In the genomic region with DNA sequence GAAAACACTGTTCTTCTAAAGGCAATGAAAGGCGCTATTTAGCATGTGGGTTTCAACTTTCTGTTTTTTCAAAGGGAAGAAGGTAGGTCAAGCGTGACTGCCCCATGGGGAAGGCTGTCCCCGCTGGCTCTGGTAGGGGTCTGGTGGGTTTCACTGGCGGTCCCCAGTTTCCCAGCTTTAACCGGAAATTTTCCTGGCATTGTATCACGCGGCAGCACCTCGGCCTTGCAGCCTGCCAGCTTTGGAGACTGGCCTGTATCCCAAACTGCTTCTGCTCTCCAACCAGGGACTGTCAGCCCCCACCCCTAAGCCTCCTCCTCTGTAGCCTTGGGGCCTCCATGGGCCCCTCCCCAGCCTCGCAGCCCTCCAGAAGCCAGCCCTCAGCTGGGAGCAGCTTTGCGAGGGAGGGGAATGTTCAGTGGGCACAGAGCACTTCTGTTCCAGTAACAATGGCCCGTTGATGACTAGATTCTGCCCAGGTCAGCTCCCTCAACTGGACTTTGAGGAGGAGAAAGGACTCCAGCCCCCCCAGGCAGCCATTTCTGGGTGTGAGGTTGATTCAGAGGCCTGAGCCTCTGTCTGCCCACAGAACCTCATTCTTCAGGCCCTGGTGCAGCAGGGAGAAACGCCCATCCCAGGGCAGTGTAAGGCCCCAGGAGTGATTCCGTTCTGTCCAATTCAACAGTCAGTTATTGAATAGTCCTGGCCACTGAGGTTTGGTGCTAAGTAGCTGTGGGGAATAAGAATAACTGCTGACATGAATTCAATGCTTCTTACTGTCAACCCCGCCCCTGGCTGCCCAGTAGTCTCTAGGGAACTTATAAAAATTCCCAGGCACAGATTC, we compare ENCODE assay signal across 9 cellular contexts. TPM values are rescaled to one million over a fixed set of nuclear protein-coding genes. Genes with fewer than 3 reads are reported as not detected.
A peak's percentile ranks its signal among the peaks of the same experiment; 100 is the strongest.
DNase-seq lines count a peak whose midpoint lies in the region; TF ChIP-seq lines count a peak whose summit lies in the region.
"Had no signal": no experiment of that assay in that cellular context is flagged by ENCODE, and none has a peak within 500 bp of the region (broad histone marks: within the 10 kb centered on the region; RNA-seq: fewer than 3 reads in every experiment).

No MANE protein-coding gene starts in this region.

- peaks cover 5% of the 10 kb centered on the region for H3K36me3 ChIP-seq in osteoblast (ENCODE audit: insufficient read depth, low read length)
- H3K36me3 ChIP-seq: BE2C had no signal

- no peak overlapping the region for H3K4me3 ChIP-seq in AG04450 (ENCODE audit: low read depth, low read length)
- peak overlapping the region; percentile 2 for H3K4me3 ChIP-seq in osteoblast (ENCODE audit: insufficient read depth, low read length)

- H3K27ac ChIP-seq in AG04450 (ENCODE audit: low read depth, low read length) = peak overlapping the region; percentile 58
- H3K27ac ChIP-seq in osteoblast (ENCODE audit: low read depth, low read length) = peak overlapping the region; percentile 64

- POLR2A ChIA-PET in AG04450 (lab: Yijun Ruan, JAX) = interaction anchor here (0.6 kb wide), 1 partner anchor 120 kb away, joined by 3 read pairs; no protein-coding TSS in a partner anchor

- CTCF ChIA-PET in AG04450 (lab: Charles Lee) = interaction anchor here (0.8 to 1.7 kb wide), 5 partner anchors 65 to 85 kb away, joined by 3 to 11 read pairs (median 3); no protein-coding TSS in a partner anchor

- H4K20me1 ChIP-seq in osteoblast (ENCODE audit: insufficient read depth, low read length) = peaks cover 49% of the 10 kb centered on the region

- H3K4me2 ChIP-seq in osteoblast (ENCODE audit: insufficient read depth, low read length) = peak overlapping the region; percentile 65

- no peak overlapping the region for H2AFZ ChIP-seq in osteoblast (ENCODE audit: low read length)

- H3K27me3 ChIP-seq in AG04450 (ENCODE audit: control insufficient read depth, insufficient read depth, low read length) (no peaks in the 10 kb centered on the region), osteoblast (ENCODE audit: insufficient read depth, low read length) (no peaks in the 10 kb centered on the region)
- H3K27me3 ChIP-seq: BE2C had no signal

- DNase-seq in AG04450 (ENCODE audit: low read depth, low spot score) = no peak
- peak; percentile 59 for DNase-seq in T1000 (lab: John Stamatoyannopoulos, UW)
- DNase-seq in globus pallidus (ENCODE audit: low spot score) = peak; percentile 99
- DNase-seq in osteoblast (ENCODE audit: insufficient read length, low spot score, missing footprints) = peak; percentile 95
- DNase-seq in activated CD4-positive, alpha-beta T cell treated with anti-CD3 and anti-CD28 coated beads, Interleukin-2, amount 50 U/mL, for 4 hours = no peak
- DNase-seq in cerebellar cortex (ENCODE audit: low spot score) = no peak
- DNase-seq in GM20000 (ENCODE audit: low spot score) = no peak
- no peak for DNase-seq in GM13977 (ENCODE audit: low spot score)
- DNase-seq: BE2C had no signal

- in situ Hi-C loops in GM13977 (cut with MboI; ENCODE audit: low pct_unique_long_range_greater_than_20kb, low sequenced_read_pairs, unreplicated experiment) = no loop called here

- H3K9me3 ChIP-seq in AG04450 (ENCODE audit: control insufficient read depth, insufficient read depth, low read length) = no peaks in the 10 kb centered on the region; the same call in 1 of the 2 replicates
- H3K9me3 ChIP-seq in osteoblast (ENCODE audit: low read depth, low read length) = no peaks in the 10 kb centered on the region
- H3K9me3 ChIP-seq: BE2C had no signal

- no peak for TF ChIP-seq CTCF in AG04450 (IDR thresholded peaks at IDR 0.05; ENCODE audit: low read depth, low read length)
- no peak for TF ChIP-seq CTCF in osteoblast (IDR thresholded peaks at IDR 0.05; ENCODE audit: extremely low read depth, low read depth, low read length)
- no peak for TF ChIP-seq CTCF in GM20000 (IDR thresholded peaks at IDR 0.05; ENCODE audit: extremely low read depth, missing control alignments)
- no peak for TF ChIP-seq CTCF in GM13977 (IDR thresholded peaks at IDR 0.05; ENCODE audit: extremely low read depth, insufficient read depth, missing control alignments)

- H3K79me2 ChIP-seq in osteoblast (ENCODE audit: insufficient read depth, low read length) = peaks cover 89% of the 10 kb centered on the region

- H3K4me1 ChIP-seq in osteoblast (ENCODE audit: insufficient read depth, low read length) = peaks cover 89% of the 10 kb centered on the region

RNA-seq across cellular contexts. Expression of gene CHST3, which starts 17.1 kb away (rescaled TPM):
- 4.6 and 5.0 TPM in 2 replicates for polyA plus RNA-seq in AG04450 (2011; rRNA removed)
- 8.5 and 8.9 TPM in 2 replicates for polyA minus RNA-seq in AG04450 (2011; rRNA and poly(A)+ RNA removed)
- 39.5 and 43.1 TPM in 2 replicates for total RNA-seq in osteoblast

Comparison
In these comparisons a context has a peak if more than half of its experiments do, and no peak if none do; other contexts are left out.
1. DNase-seq: peak in T1000 (single experiment), globus pallidus (single experiment) and osteoblast (single experiment); none in AG04450 (single experiment), activated CD4-positive, alpha-beta T cell treated with anti-CD3 and anti-CD28 coated beads, Interleukin-2, amount 50 U/mL, for 4 hours (0 of 2), cerebellar cortex (single experiment), GM20000 (single experiment) and GM13977 (single experiment).